1 cellular context compared by ENCODE assay signal in the genomic region with DNA sequence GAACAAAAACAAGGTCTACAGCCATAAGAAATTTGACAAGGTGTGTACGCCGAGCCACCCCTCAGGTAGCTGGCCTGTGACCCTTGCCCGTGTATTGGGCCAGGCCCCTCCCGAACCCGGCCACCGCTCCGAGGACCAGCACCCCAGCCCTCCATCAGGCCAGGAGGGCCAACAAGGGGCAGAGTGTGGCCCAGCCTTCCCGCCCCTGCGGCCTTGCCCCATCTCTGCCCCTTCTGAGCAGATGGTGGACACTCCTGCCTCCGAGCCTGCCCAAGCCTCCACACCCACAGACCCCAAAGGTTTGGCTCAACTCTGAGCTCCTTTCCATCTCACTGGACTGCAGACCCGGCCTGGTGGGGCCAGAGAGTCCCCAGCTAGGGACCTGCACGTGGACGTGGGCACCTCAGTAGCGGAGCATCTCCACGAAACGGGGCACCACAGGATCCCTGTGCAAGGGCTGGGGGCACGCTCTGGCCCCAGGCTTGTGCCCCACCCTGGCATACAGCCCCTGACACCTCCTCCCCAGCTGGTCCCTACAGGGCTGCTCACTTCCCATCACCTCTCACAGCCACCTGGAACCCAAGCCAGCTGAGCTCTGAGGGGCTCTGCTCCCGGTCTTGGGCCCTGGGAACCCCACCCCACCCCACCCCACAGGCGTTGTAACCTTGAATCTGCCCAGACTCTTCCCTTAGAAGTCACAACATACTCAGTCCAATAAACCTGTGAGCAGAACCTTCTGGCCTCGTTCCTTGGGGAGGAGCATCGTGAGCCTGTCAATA.
TF ChIP-seq lines count a peak whose summit lies in the region.

No MANE protein-coding gene starts in this region.

TF ChIP-seq in HEK293, 187 proteins besides CTCF, POLR2A, EP300 and RAD21 (continued from another document):
- TF ChIP-seq ZSCAN30 (tag by site-specific recombination; IDR thresholded peaks at IDR 0.05): no peak
- TF ChIP-seq BCL11B (tag by site-specific recombination; IDR thresholded peaks at IDR 0.05; ENCODE audit: low read depth): 0 out of 2 replicates have a peak, but pooled peaks have one; percentile 56
- TF ChIP-seq, protein P1, sequence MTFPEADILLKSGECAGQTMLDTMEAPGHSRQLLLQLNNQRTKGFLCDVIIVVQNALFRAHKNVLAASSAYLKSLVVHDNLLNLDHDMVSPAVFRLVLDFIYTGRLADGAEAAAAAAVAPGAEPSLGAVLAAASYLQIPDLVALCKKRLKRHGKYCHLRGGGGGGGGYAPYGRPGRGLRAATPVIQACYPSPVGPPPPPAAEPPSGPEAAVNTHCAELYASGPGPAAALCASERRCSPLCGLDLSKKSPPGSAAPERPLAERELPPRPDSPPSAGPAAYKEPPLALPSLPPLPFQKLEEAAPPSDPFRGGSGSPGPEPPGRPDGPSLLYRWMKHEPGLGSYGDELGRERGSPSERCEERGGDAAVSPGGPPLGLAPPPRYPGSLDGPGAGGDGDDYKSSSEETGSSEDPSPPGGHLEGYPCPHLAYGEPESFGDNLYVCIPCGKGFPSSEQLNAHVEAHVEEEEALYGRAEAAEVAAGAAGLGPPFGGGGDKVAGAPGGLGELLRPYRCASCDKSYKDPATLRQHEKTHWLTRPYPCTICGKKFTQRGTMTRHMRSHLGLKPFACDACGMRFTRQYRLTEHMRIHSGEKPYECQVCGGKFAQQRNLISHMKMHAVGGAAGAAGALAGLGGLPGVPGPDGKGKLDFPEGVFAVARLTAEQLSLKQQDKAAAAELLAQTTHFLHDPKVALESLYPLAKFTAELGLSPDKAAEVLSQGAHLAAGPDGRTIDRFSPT (tag by site-specific recombination; IDR thresholded peaks at IDR 0.05): peak; percentile 63
- no peak for TF ChIP-seq ZNF23 (tag by site-specific recombination; IDR thresholded peaks at IDR 0.05; ENCODE audit: borderline replicate concordance)
- TF ChIP-seq, protein P2, sequence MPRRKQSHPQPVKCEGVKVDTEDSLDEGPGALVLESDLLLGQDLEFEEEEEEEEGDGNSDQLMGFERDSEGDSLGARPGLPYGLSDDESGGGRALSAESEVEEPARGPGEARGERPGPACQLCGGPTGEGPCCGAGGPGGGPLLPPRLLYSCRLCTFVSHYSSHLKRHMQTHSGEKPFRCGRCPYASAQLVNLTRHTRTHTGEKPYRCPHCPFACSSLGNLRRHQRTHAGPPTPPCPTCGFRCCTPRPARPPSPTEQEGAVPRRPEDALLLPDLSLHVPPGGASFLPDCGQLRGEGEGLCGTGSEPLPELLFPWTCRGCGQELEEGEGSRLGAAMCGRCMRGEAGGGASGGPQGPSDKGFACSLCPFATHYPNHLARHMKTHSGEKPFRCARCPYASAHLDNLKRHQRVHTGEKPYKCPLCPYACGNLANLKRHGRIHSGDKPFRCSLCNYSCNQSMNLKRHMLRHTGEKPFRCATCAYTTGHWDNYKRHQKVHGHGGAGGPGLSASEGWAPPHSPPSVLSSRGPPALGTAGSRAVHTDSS (tag by site-specific recombination; IDR thresholded peaks at IDR 0.05): no peak
- no peak for TF ChIP-seq ZNF571 (tag by site-specific recombination; IDR thresholded peaks at IDR 0.05)
- no peak for TF ChIP-seq ZIC2 (tag by site-specific recombination; IDR thresholded peaks at IDR 0.05)
- no peak for TF ChIP-seq ZNF155 (tag by site-specific recombination; IDR thresholded peaks at IDR 0.05)
